1 cellular context compared by ENCODE assay signal in genomic region chr14:64704743-64705405, GRCh38.
TF ChIP-seq lines count a peak whose summit lies in the region.

No MANE protein-coding gene starts in this region.

TF ChIP-seq in HepG2, 621 proteins besides CTCF, POLR2A, EP300 and RAD21 (continued from another document and continues in another):
- TF ChIP-seq CEBPZ (IDR thresholded peaks at IDR 0.05; ENCODE audit: low read length) (no peak), CREB1 (IDR thresholded peaks at IDR 0.05) (no peak), CREB1 (CRISPR knock-in tag; IDR thresholded peaks at IDR 0.05) (no peak), NCOR1 (IDR thresholded peaks at IDR 0.05; ENCODE audit: borderline replicate concordance, low read length) (no peak), ZNF101 (CRISPR knock-in tag; IDR thresholded peaks at IDR 0.05; ENCODE audit: borderline replicate concordance, low read depth) (no peak), HMGXB4 (CRISPR knock-in tag; IDR thresholded peaks at IDR 0.05; ENCODE audit: borderline replicate concordance in 1 of 2, low read depth in 1 of 2) (peak in 1 of 2 experiments; percentile 34; a peak in 1 of 4 replicates), SRY (CRISPR knock-in tag; IDR thresholded peaks at IDR 0.05) (no peak), ZNF3 (CRISPR knock-in tag; IDR thresholded peaks at IDR 0.05) (no peak), ZNF263 (CRISPR knock-in tag; IDR thresholded peaks at IDR 0.05) (0 out of 2 replicates have a peak, but pooled peaks have one; percentile 7), MTA1 (CRISPR knock-in tag; IDR thresholded peaks at IDR 0.05; ENCODE audit: borderline replicate concordance) (no peak), ZMAT3 (CRISPR knock-in tag; conservative IDR thresholded peaks at IDR 0.05) (0 out of 2 replicates have a peak, but pooled peaks have one; percentile 26), ZNF510 (CRISPR knock-in tag; IDR thresholded peaks at IDR 0.05; ENCODE audit: low read depth) (no peak), NFAT5 (CRISPR knock-in tag; IDR thresholded peaks at IDR 0.05) (peak; percentile 23), MEIS2 (CRISPR knock-in tag; IDR thresholded peaks at IDR 0.05) (peak; percentile 68; the same call in 1 of the 2 replicates), TSC22D2 (CRISPR knock-in tag; IDR thresholded peaks at IDR 0.05; ENCODE audit: borderline replicate concordance) (no peak), TEF (CRISPR knock-in tag; IDR thresholded peaks at IDR 0.05) (no peak), TERF1 (CRISPR knock-in tag; IDR thresholded peaks at IDR 0.05) (no peak), PHF5A (CRISPR knock-in tag; IDR thresholded peaks at IDR 0.05; ENCODE audit: low read depth, unreplicated experiment) (no peak), PHF21A (CRISPR knock-in tag; IDR thresholded peaks at IDR 0.05) (no peak), DMTF1 (CRISPR knock-in tag; IDR thresholded peaks at IDR 0.05) (no peak), ZNF24 (IDR thresholded peaks at IDR 0.05) (no peak), ATF7 (IDR thresholded peaks at IDR 0.05) (no peak), ATF7 (CRISPR knock-in tag; IDR thresholded peaks at IDR 0.05) (no peak), ZBTB42 (CRISPR knock-in tag; IDR thresholded peaks at IDR 0.05) (no peak), ZNF264 (CRISPR knock-in tag; IDR thresholded peaks at IDR 0.05) (no peak), SRSF4 (IDR thresholded peaks at IDR 0.05; ENCODE audit: low read depth, low read length, poor library complexity, severe bottlenecking) (no peak), TP53 (CRISPR knock-in tag; conservative IDR thresholded peaks at IDR 0.05) (no peak), ISL2 (CRISPR knock-in tag; IDR thresholded peaks at IDR 0.05) (no peak), RXRA (CRISPR knock-in tag; IDR thresholded peaks at IDR 0.05) (0 out of 2 replicates have a peak, but pooled peaks have one; percentile 9), ATAD3A (CRISPR knock-in tag; IDR thresholded peaks at IDR 0.05) (no peak), TARDBP (CRISPR knock-in tag; IDR thresholded peaks at IDR 0.05) (no peak), HDAC2 (CRISPR knock-in tag; IDR thresholded peaks at IDR 0.05) (no peak), ZNF567 (CRISPR knock-in tag; IDR thresholded peaks at IDR 0.05; ENCODE audit: borderline replicate concordance) (no peak), ZNF317 (CRISPR knock-in tag; IDR thresholded peaks at IDR 0.05) (no peak), U2AF2 (IDR thresholded peaks at IDR 0.05; ENCODE audit: low read depth, low read length) (no peak), SP4 (CRISPR knock-in tag; IDR thresholded peaks at IDR 0.05) (no peak), HHEX (CRISPR knock-in tag; IDR thresholded peaks at IDR 0.05) (no peak), E2F5 (CRISPR knock-in tag; conservative IDR thresholded peaks at IDR 0.05) (0 out of 2 replicates have a peak, but pooled peaks have one; percentile 1), E2F2 (CRISPR knock-in tag; IDR thresholded peaks at IDR 0.05; ENCODE audit: borderline replicate concordance) (no peak), ZNF609 (CRISPR knock-in tag; IDR thresholded peaks at IDR 0.05; ENCODE audit: borderline replicate concordance) (no peak), HMG20B (CRISPR knock-in tag; conservative IDR thresholded peaks at IDR 0.05) (no peak), SETDB1 (CRISPR knock-in tag; IDR thresholded peaks at IDR 0.05; ENCODE audit: borderline replicate concordance) (no peak)
